8 cellular contexts compared by ENCODE assay signal in genomic region chr1:109197163-109198042, GRCh38. TPM values are rescaled to one million over a fixed set of nuclear protein-coding genes. Genes with fewer than 3 reads are reported as not detected.
DNase-seq lines count a peak whose midpoint lies in the region; ATAC-seq and FAIRE-seq lines count a peak whose summit lies in the region.

No MANE protein-coding gene starts in this region.

- DNase-seq in stimulated activated naive CD8-positive, alpha-beta T cell treated with anti-CD3 and anti-CD28 coated beads, Interleukin-15, Interleukin-2, amounts not matched to agents 100 U/mL and 50 U/mL, for 24 hours: peak; percentile 20
- DNase-seq in stimulated activated naive CD8-positive, alpha-beta T cell treated with anti-CD3 and anti-CD28 coated beads, Interleukin-15, amount 100 ng/mL, for 72 hours: no peak
- DNase-seq in astrocyte of the hippocampus (ENCODE audit: low read depth, low spot score) (peak; percentile 96), kidney tubule cell (ENCODE audit: low spot score) (peak; percentile 100), putamen (ENCODE audit: low spot score) (no peak), small intestine (no peak)

- FAIRE-seq in small intestine (lab: Jason Lieb, UNC): no peak

- no peaks in the 10 kb centered on the region for H3K9me3 Mint-ChIP-seq in stimulated activated naive CD8-positive, alpha-beta T cell treated with anti-CD3 and anti-CD28 coated beads, Interleukin-15, amount 100 ng/mL, for 72 hours

- H3K36me3 ChIP-seq in small intestine (ENCODE audit: control insufficient read depth in 2 of 2, insufficient read depth in 2 of 2, low read length in 2 of 2): no peaks in the 10 kb centered on the region

- H3K4me3 ChIP-seq in small intestine (ENCODE audit: low read depth in 1 of 2, low read length in 2 of 2): no peak overlapping the region

- H3K27ac Mint-ChIP-seq in stimulated activated naive CD8-positive, alpha-beta T cell treated with anti-CD3 and anti-CD28 coated beads, Interleukin-15, amount 100 ng/mL, for 72 hours: peak overlapping the region in 1 of 2 donors; percentile 74

- peak; percentile 70 for ATAC-seq in stimulated activated naive CD8-positive, alpha-beta T cell treated with anti-CD3 and anti-CD28 coated beads, Interleukin-15, Interleukin-2, amounts not matched to agents 100 U/mL and 50 U/mL, for 24 hours
- no peak for ATAC-seq in stimulated activated naive CD8-positive, alpha-beta T cell treated with anti-CD3 and anti-CD28 coated beads, Interleukin-15, amount 100 ng/mL, for 72 hours
- ATAC-seq in HG02885 (IDR thresholded peaks at IDR 0.05; ENCODE audit: poor library complexity, unreplicated experiment) (no peak), GM21825 (IDR thresholded peaks at IDR 0.05; ENCODE audit: unreplicated experiment) (no peak)

- no peak overlapping the region for H3K4me3 Mint-ChIP-seq in stimulated activated naive CD8-positive, alpha-beta T cell treated with anti-CD3 and anti-CD28 coated beads, Interleukin-15, amount 100 ng/mL, for 72 hours

- H3K27me3 ChIP-seq in small intestine (ENCODE audit: control insufficient read depth in 2 of 2, insufficient read depth in 2 of 2, low read length in 2 of 2): no peaks in the 10 kb centered on the region

- no peak overlapping the region for H3K27ac ChIP-seq in small intestine (ENCODE audit: low read depth in 1 of 2, low read length in 1 of 2)

- no peaks in the 10 kb centered on the region for H3K9me3 ChIP-seq in small intestine (ENCODE audit: control insufficient read depth, low read depth)

- H3K4me1 ChIP-seq in small intestine (ENCODE audit: control insufficient read depth in 2 of 2, insufficient read depth in 1 of 2, low read depth in 1 of 2, low read length in 1 of 2): no peaks in the 10 kb centered on the region

- peaks cover 29% of the 10 kb centered on the region for H3K4me1 Mint-ChIP-seq in stimulated activated naive CD8-positive, alpha-beta T cell treated with anti-CD3 and anti-CD28 coated beads, Interleukin-15, amount 100 ng/mL, for 72 hours

- no peaks in the 10 kb centered on the region for H3K27me3 Mint-ChIP-seq in stimulated activated naive CD8-positive, alpha-beta T cell treated with anti-CD3 and anti-CD28 coated beads, Interleukin-15, amount 100 ng/mL, for 72 hours

- WGBS in small intestine, 3 donors: 61 to 76% (median 71%) methylated on average over 10 of the region's 10 CpGs

RNA-seq across cellular contexts. Expression of gene SARS1, which starts 16.3 kb away (rescaled TPM):
- polyA plus RNA-seq in small intestine: 100 to 1,000 TPM in 2 of 3 donors, 10 to 100 TPM in 1; 99.1 to 190 (median 159) TPM

RNA-seq across cellular contexts. Expression of gene CELSR2, which starts 51.9 kb away (rescaled TPM):
- polyA plus RNA-seq in small intestine: 1 to 10 TPM in 1 of 3 donors, under 1 TPM in 2; under 0.01 to 2.7 (median 0.27) TPM

Comparison
In these comparisons a context has a peak if more than half of its experiments do, and no peak if none do; other contexts are left out.
1. DNase-seq: peak in stimulated activated naive CD8-positive, alpha-beta T cell treated with anti-CD3 and anti-CD28 coated beads, Interleukin-15, Interleukin-2, amounts not matched to agents 100 U/mL and 50 U/mL, for 24 hours (single experiment), astrocyte of the hippocampus (single experiment) and kidney tubule cell (single experiment); none in stimulated activated naive CD8-positive, alpha-beta T cell treated with anti-CD3 and anti-CD28 coated beads, Interleukin-15, amount 100 ng/mL, for 72 hours (0 of 2), putamen (single experiment) and small intestine (single experiment).